1 cellular context compared by ENCODE assay signal in genomic region chr3:39376929-39377634, GRCh38.
TF ChIP-seq lines count a peak whose summit lies in the region.

No MANE protein-coding gene starts in this region.

TF ChIP-seq in GM12891, 5 proteins besides CTCF, POLR2A, EP300 and RAD21:
- no peak for TF ChIP-seq POU2F2 (IDR thresholded peaks at IDR 0.05; ENCODE audit: low read depth, low read length)
- TF ChIP-seq TAF1 (IDR thresholded peaks at IDR 0.05; ENCODE audit: low read depth, low read length), result no peak
- TF ChIP-seq PAX5 (IDR thresholded peaks at IDR 0.05; ENCODE audit: insufficient read depth, low read length, severe bottlenecking), result no peak
- TF ChIP-seq POLR2AphosphoS5 (IDR thresholded peaks at IDR 0.05; ENCODE audit: low read depth, low read length), result no peak
- TF ChIP-seq SPI1 (IDR thresholded peaks at IDR 0.05; ENCODE audit: low read depth, low read length), result no peak
